8 cellular contexts compared by ENCODE assay signal in the genomic region with DNA sequence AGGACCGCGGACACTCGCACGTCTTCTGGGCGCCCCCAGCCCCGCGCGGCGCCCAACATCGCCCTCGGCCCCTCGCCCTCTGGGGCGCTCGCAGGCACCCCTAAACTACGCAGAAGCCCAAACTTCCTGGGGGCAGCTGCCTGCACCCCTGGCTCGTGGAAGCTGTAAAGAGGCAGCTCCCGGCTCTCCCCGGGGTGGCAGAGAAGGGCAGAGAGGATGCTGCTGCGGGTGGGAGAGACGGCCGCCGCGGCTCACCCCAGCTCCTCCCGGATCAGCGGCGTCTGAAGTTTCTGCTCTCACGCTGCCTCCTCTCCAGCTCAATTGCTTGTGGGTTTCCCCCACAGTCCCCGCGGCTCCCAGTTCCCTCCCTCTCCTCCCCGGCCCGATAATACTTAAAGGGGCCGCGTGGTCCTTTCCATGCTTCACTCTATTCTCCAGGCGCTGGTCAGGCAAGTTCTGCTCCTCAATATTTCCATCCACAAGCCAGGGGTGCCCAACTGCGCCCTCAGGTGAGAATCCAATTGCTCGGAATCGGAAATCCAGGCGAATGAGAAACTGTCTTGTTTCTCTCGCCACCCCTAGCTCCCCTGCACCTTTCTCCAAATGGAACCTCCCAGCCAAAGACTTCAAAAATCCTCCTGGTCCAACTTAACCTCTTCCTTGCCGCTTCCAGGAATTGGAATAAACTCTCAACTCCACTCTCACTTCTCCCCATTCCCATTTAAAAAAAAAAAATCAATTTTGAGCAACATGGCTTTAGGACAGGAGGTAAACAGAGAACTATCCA.
DNase-seq lines count a peak whose midpoint lies in the region; ATAC-seq and TF ChIP-seq lines count a peak whose summit lies in the region.

No MANE protein-coding gene starts in this region.

- H3K4me1 ChIP-seq in HUES6 (ENCODE audit: control insufficient read depth, insufficient read depth, low read length) = peaks cover 12% of the 10 kb centered on the region
- no peaks in the 10 kb centered on the region for H3K4me1 ChIP-seq in Peyer's patch
- peaks cover 14% of the 10 kb centered on the region for H3K4me1 ChIP-seq in skeletal muscle satellite cell (ENCODE audit: control insufficient read depth, insufficient read depth, low read length)

- TF ChIP-seq CTCF in Peyer's patch (IDR thresholded peaks at IDR 0.05) = peak in 1 of 6 experiments; percentile 13

- DNase-seq in activated T-cell treated with anti-CD3 and anti-CD28 coated beads, Interleukin-2, amount 50 U/mL, for 24 hours = peak; percentile 32
- DNase-seq in activated T-cell treated with anti-CD3 and anti-CD28 coated beads for 4 hours (no peak), Peyer's patch (peak; percentile 35 to 84 (median 77)), cerebellum (ENCODE audit: low spot score) (peak; percentile 87), inferior parietal cortex (ENCODE audit: extremely low spot score) (peak; percentile 82)

- no peaks in the 10 kb centered on the region for H3K36me3 ChIP-seq in HUES6 (ENCODE audit: control insufficient read depth, insufficient read depth, low read length)
- H3K36me3 ChIP-seq in Peyer's patch = no peaks in the 10 kb centered on the region
- H3K36me3 ChIP-seq in skeletal muscle satellite cell (ENCODE audit: insufficient read depth, low read length) = no peaks in the 10 kb centered on the region

- no peak overlapping the region for H3K4me3 Mint-ChIP-seq in activated T-cell treated with anti-CD3 and anti-CD28 coated beads, Interleukin-2, amount 50 U/mL, for 24 hours

- no peaks in the 10 kb centered on the region for H3K27me3 ChIP-seq in HUES6 (ENCODE audit: control insufficient read depth, insufficient read depth, low read length)
- H3K27me3 ChIP-seq in Peyer's patch = no peaks in the 10 kb centered on the region
- H3K27me3 ChIP-seq in skeletal muscle satellite cell (ENCODE audit: control insufficient read depth, insufficient read depth, low read length) = no peaks in the 10 kb centered on the region

- H3K4me2 ChIP-seq in skeletal muscle satellite cell (ENCODE audit: low read length) = peak overlapping the region; percentile 90

- peaks cover 5% of the 10 kb centered on the region for H3K4me1 Mint-ChIP-seq in activated T-cell treated with anti-CD3 and anti-CD28 coated beads, Interleukin-2, amount 50 U/mL, for 24 hours (ENCODE audit: low read depth)

- peak; percentile 22 to 65 for TF ChIP-seq POLR2A in Peyer's patch (IDR thresholded peaks at IDR 0.05)

- H3K36me3 Mint-ChIP-seq in activated T-cell treated with anti-CD3 and anti-CD28 coated beads, Interleukin-2, amount 50 U/mL, for 24 hours (ENCODE audit: low read depth) = no peaks in the 10 kb centered on the region

- H3K27ac ChIP-seq in HUES6 (ENCODE audit: low read depth, low read length) (peak overlapping the region; percentile 98), Peyer's patch (peak overlapping the region; percentile 69 to 87 (median 76))

- peak overlapping the region; percentile 55 for H3K27ac Mint-ChIP-seq in activated T-cell treated with anti-CD3 and anti-CD28 coated beads, Interleukin-2, amount 50 U/mL, for 24 hours

- peak overlapping the region; percentile 73 for H3K4me3 ChIP-seq in HUES6 (ENCODE audit: low read depth, low read length)
- H3K4me3 ChIP-seq in Peyer's patch = peak overlapping the region; percentile 39 to 89 (median 58)
- peak overlapping the region; percentile 94 for H3K4me3 ChIP-seq in skeletal muscle satellite cell (ENCODE audit: low read length)

- H3K9me3 ChIP-seq in HUES6 (ENCODE audit: control insufficient read depth, insufficient read depth, low read depth, low read length) (no peaks in the 10 kb centered on the region), Peyer's patch (no peaks in the 10 kb centered on the region), skeletal muscle satellite cell (replicated peaks; ENCODE audit: low read length) (no peaks in the 10 kb centered on the region)

- peaks cover 19% of the 10 kb centered on the region for H3K27me3 Mint-ChIP-seq in activated T-cell treated with anti-CD3 and anti-CD28 coated beads, Interleukin-2, amount 50 U/mL, for 24 hours

- peaks cover 5% of the 10 kb centered on the region for H3K9me3 Mint-ChIP-seq in activated T-cell treated with anti-CD3 and anti-CD28 coated beads, Interleukin-2, amount 50 U/mL, for 24 hours

- H3K9ac ChIP-seq in HUES6 (ENCODE audit: low read length) = peak overlapping the region; percentile 95
- peak overlapping the region; percentile 91 for H3K9ac ChIP-seq in skeletal muscle satellite cell (ENCODE audit: low read depth, low read length)

- no peak for ATAC-seq in HG03442 (IDR thresholded peaks at IDR 0.05; ENCODE audit: unreplicated experiment)
